Comparison of ENCODE assay signal across 30 cellular contexts in genomic region chr3:167166012-167166411, GRCh38.
"Had no signal": no experiment of that assay in that cellular context is flagged by ENCODE, and none has a peak within 500 bp of the region (broad histone marks: within the 10 kb centered on the region; RNA-seq: fewer than 3 reads in every experiment).

No MANE protein-coding gene starts in this region.

- H3K27me3 Mint-ChIP-seq: activated CD4-positive, alpha-beta T cell treated with anti-CD3 and anti-CD28 coated beads for 36 hours; activated naive CD8-positive, alpha-beta T cell; naive B cell; stimulated activated memory B cell treated with anti-CD40 and anti-IgM and Interleukin-4, amounts not matched to agents 10 μg/mL and 1 μg/mL and 100 μg/mL, for 72 hours; stimulated activated naive CD8-positive, alpha-beta T cell treated with anti-CD3 and anti-CD28 coated beads, Interleukin-15, amount 100 ng/mL, for 72 hours; type B pancreatic cell had no signal

- DNase-seq: activated CD4-positive, alpha-beta T cell treated with anti-CD3 and anti-CD28 coated beads for 36 hours; activated CD4-positive, alpha-beta T cell treated with anti-CD3 and anti-CD28 coated beads, Interleukin-2, amount 50 U/mL, for 4 hours; activated CD4-positive, CD25-positive, alpha-beta regulatory T cell; activated CD8-positive, alpha-beta memory T cell treated with anti-CD3 and anti-CD28 coated beads for 24 hours; activated effector memory CD4-positive, alpha-beta T cell treated with Interleukin-2 at 50 U/mL for 16 hours; activated naive CD4-positive, alpha-beta T cell treated with Interleukin-2 at 50 U/mL for 16 hours; cerebellar nuclear complex; dorsolateral prefrontal cortex; effector memory CD4-positive, alpha-beta T cell; erythroblast; hypothalamus; mammary epithelial cell; naive B cell; sigmoid colon; small intestine; stimulated activated CD4-positive, alpha-beta T cell treated with anti-CD3 and anti-CD28 coated beads, Interleukin-4, amount 100 ng/mL, for 4 hours; stimulated activated CD8-positive, alpha-beta memory T cell treated with anti-CD3 and anti-CD28 coated beads, Interleukin-4, amount 100 ng/mL, for 48 hours; stimulated activated naive CD8-positive, alpha-beta T cell treated with anti-CD3 and anti-CD28 coated beads, Interleukin-15, amount 100 ng/mL, for 72 hours; substantia nigra; T-helper 1 cell; uterus had no signal

- H3K36me3 ChIP-seq: gastroesophageal sphincter, sigmoid colon, uterus had no signal

- H3K27ac ChIP-seq: coronary artery, dorsolateral prefrontal cortex, gastroesophageal sphincter, sigmoid colon, uterus had no signal

- H3K9me3 Mint-ChIP-seq: mesothelial cell of epicardium; naive B cell; neural crest cell; stimulated activated memory B cell treated with anti-CD40 and anti-IgM and Interleukin-4, amounts not matched to agents 10 μg/mL and 1 μg/mL and 100 μg/mL, for 72 hours; stimulated activated naive CD8-positive, alpha-beta T cell treated with anti-CD3 and anti-CD28 coated beads, Interleukin-15, amount 100 ng/mL, for 72 hours; type B pancreatic cell had no signal

- H3K27me3 ChIP-seq: dorsolateral prefrontal cortex, gastroesophageal sphincter, sigmoid colon, uterus had no signal

- H3K4me3 ChIP-seq: coronary artery, dorsolateral prefrontal cortex, gastroesophageal sphincter, sigmoid colon, uterus had no signal

- FAIRE-seq: bronchial epithelial cell, small intestine had no signal

- H3K9me3 ChIP-seq: gastroesophageal sphincter, sigmoid colon, uterus had no signal

- H3K4me1 Mint-ChIP-seq: activated CD4-positive, alpha-beta T cell treated with anti-CD3 and anti-CD28 coated beads for 36 hours; naive B cell; stimulated activated memory B cell treated with anti-CD40 and anti-IgM and Interleukin-4, amounts not matched to agents 10 μg/mL and 1 μg/mL and 100 μg/mL, for 72 hours; stimulated activated naive CD8-positive, alpha-beta T cell treated with anti-CD3 and anti-CD28 coated beads, Interleukin-15, amount 100 ng/mL, for 72 hours had no signal

- H3K36me3 Mint-ChIP-seq: activated naive CD8-positive, alpha-beta T cell; mesothelial cell of epicardium; naive B cell; stimulated activated memory B cell treated with anti-CD40 and anti-IgM and Interleukin-4, amounts not matched to agents 10 μg/mL and 1 μg/mL and 100 μg/mL, for 72 hours; type B pancreatic cell had no signal

- H3K4me1 ChIP-seq: uterus had no signal

- H3K4me3 Mint-ChIP-seq: activated CD4-positive, alpha-beta T cell treated with anti-CD3 and anti-CD28 coated beads for 36 hours; activated naive CD8-positive, alpha-beta T cell; mesothelial cell of epicardium; naive B cell; neural crest cell; stimulated activated memory B cell treated with anti-CD40 and anti-IgM and Interleukin-4, amounts not matched to agents 10 μg/mL and 1 μg/mL and 100 μg/mL, for 72 hours; stimulated activated naive CD8-positive, alpha-beta T cell treated with anti-CD3 and anti-CD28 coated beads, Interleukin-15, amount 100 ng/mL, for 72 hours; T-helper 2 cell treated with Interferon-gamma antibody and Interleukin-4, amounts not matched to agents 5 μg/mL and 100 μg/mL, for 36 hours; type B pancreatic cell had no signal

- ATAC-seq: activated CD4-positive, alpha-beta T cell treated with anti-CD3 and anti-CD28 coated beads for 36 hours; gastroesophageal sphincter; stimulated activated memory B cell treated with anti-CD40 and anti-IgM and Interleukin-4, amounts not matched to agents 10 μg/mL and 1 μg/mL and 100 μg/mL, for 72 hours; stimulated activated naive CD8-positive, alpha-beta T cell treated with anti-CD3 and anti-CD28 coated beads, Interleukin-15, amount 100 ng/mL, for 72 hours had no signal

- H3K27ac Mint-ChIP-seq: activated CD4-positive, alpha-beta T cell treated with anti-CD3 and anti-CD28 coated beads for 36 hours; activated naive CD8-positive, alpha-beta T cell; mesothelial cell of epicardium; naive B cell; stimulated activated memory B cell treated with anti-CD40 and anti-IgM and Interleukin-4, amounts not matched to agents 10 μg/mL and 1 μg/mL and 100 μg/mL, for 72 hours; stimulated activated naive CD8-positive, alpha-beta T cell treated with anti-CD3 and anti-CD28 coated beads, Interleukin-15, amount 100 ng/mL, for 72 hours; T-helper 2 cell treated with Interferon-gamma antibody and Interleukin-4, amounts not matched to agents 5 μg/mL and 100 μg/mL, for 36 hours; type B pancreatic cell had no signal
